In genomic region chr9:18985996-18986395, GRCh38 we compare ENCODE assay signal across 18 cellular contexts. TPM values are rescaled to one million over a fixed set of nuclear protein-coding genes. Genes with fewer than 3 reads are reported as not detected.
DNase-seq lines count a peak whose midpoint lies in the region; ATAC-seq, FAIRE-seq and TF ChIP-seq lines count a peak whose summit lies in the region.
"Had no signal": no experiment of that assay in that cellular context is flagged by ENCODE, and none has a peak within 500 bp of the region (broad histone marks: within the 10 kb centered on the region; RNA-seq: fewer than 3 reads in every experiment).

No MANE protein-coding gene starts in this region.

- no peak overlapping the region for H3K4me3 Mint-ChIP-seq in central memory CD8-positive, alpha-beta T cell
- no peak overlapping the region for H3K4me3 Mint-ChIP-seq in mesothelial cell of epicardium
- H3K4me3 Mint-ChIP-seq: B cell; CD8-positive, alpha-beta T cell; H9 had no signal

- DNase-seq in COLO829 (ENCODE audit: low spot score), result peak; percentile 26
- peak; percentile 4 for DNase-seq in RCC 7860 (ENCODE audit: low spot score)
- no peak for DNase-seq in central memory CD8-positive, alpha-beta T cell (ENCODE audit: low spot score in 2 of 2)
- DNase-seq in mesothelial cell of epicardium (ENCODE audit: low spot score in 2 of 2, unreplicated experiment in 2 of 2), result no peak
- DNase-seq in activated CD4-positive, alpha-beta T cell treated with anti-CD3 and anti-CD28 coated beads for 48 hours, result no peak
- DNase-seq in kidney tubule cell (ENCODE audit: low spot score), result no peak
- no peak for DNase-seq in NCI-H187 treated with DMSO at 0.1 percent for 48 hours (lab: John Stamatoyannopoulos, UW)
- DNase-seq in UCSD-AML1 (lab: John Stamatoyannopoulos, UW; ENCODE audit: unreplicated experiment), result no peak
- DNase-seq: CD8-positive, alpha-beta T cell; COR-L47; DMS 273 treated with DMSO at 0.1 percent for 48 hours; H9 had no signal

- peak overlapping the region; percentile 38 for H3K27ac Mint-ChIP-seq in central memory CD8-positive, alpha-beta T cell (ENCODE audit: low read depth)
- peak overlapping the region; percentile 67 for H3K27ac Mint-ChIP-seq in mesothelial cell of epicardium
- H3K27ac Mint-ChIP-seq: B cell; CD8-positive, alpha-beta T cell; H9 had no signal

- no peaks in the 10 kb centered on the region for H3K4me1 Mint-ChIP-seq in central memory CD8-positive, alpha-beta T cell
- H3K4me1 Mint-ChIP-seq in mesothelial cell of epicardium, result peaks cover 39% of the 10 kb centered on the region
- H3K4me1 Mint-ChIP-seq: B cell had no signal

- H3K27me3 Mint-ChIP-seq in central memory CD8-positive, alpha-beta T cell, result peaks cover 10% of the 10 kb centered on the region
- peaks cover 1% of the 10 kb centered on the region for H3K27me3 Mint-ChIP-seq in mesothelial cell of epicardium (ENCODE audit: low read depth)

- no peak for ATAC-seq in central memory CD8-positive, alpha-beta T cell (replicated peaks; ENCODE audit: extremely low read depth, poor library complexity, severe bottlenecking)
- ATAC-seq: CD8-positive, alpha-beta T cell had no signal

- TF ChIP-seq CTCF in mesothelial cell of epicardium (IDR thresholded peaks at IDR 0.05; ENCODE audit: unreplicated experiment), result no peak

- H3K9me3 Mint-ChIP-seq in central memory CD8-positive, alpha-beta T cell, result no peaks in the 10 kb centered on the region
- H3K9me3 Mint-ChIP-seq in mesothelial cell of epicardium, result peaks cover 20% of the 10 kb centered on the region

- H3K36me3 Mint-ChIP-seq in central memory CD8-positive, alpha-beta T cell (ENCODE audit: insufficient read depth), result no peaks in the 10 kb centered on the region
- H3K36me3 Mint-ChIP-seq in mesothelial cell of epicardium, result peaks cover 10% of the 10 kb centered on the region
- H3K36me3 Mint-ChIP-seq: CD8-positive, alpha-beta T cell had no signal

- no peak for FAIRE-seq in RCC 7860 (lab: Jason Lieb, UNC)
- FAIRE-seq: G401.6, GM12891, GM19239 had no signal

RNA-seq across cellular contexts. Expression of gene SAXO1, which starts 47.0 kb away (rescaled TPM):
- 0.13 to 0.43 TPM (median 0.38 TPM) in 3 replicates for total RNA-seq in mesothelial cell of epicardium
- total RNA-seq: A172, B cell, HT-29 had no signal

Comparison
In these comparisons a context has a peak if more than half of its experiments do, and no peak if none do; other contexts are left out.
1. DNase-seq: peak in COLO829 (single experiment) and RCC 7860 (single experiment); none in central memory CD8-positive, alpha-beta T cell (0 of 2), mesothelial cell of epicardium (0 of 2), activated CD4-positive, alpha-beta T cell treated with anti-CD3 and anti-CD28 coated beads for 48 hours (single experiment), kidney tubule cell (single experiment), NCI-H187 treated with DMSO at 0.1 percent for 48 hours (single experiment) and UCSD-AML1 (single experiment).